8 cellular contexts compared by ENCODE assay signal in genomic region chr10:58152698-58153263, GRCh38.
DNase-seq lines count a peak whose midpoint lies in the region; ATAC-seq, FAIRE-seq and TF ChIP-seq lines count a peak whose summit lies in the region.

No MANE protein-coding gene starts in this region.

- ATAC-seq in natural killer cell (no peak), HG03354 (IDR thresholded peaks at IDR 0.05; ENCODE audit: poor library complexity, severe bottlenecking, unreplicated experiment) (peak; percentile 87)
- no peak for ATAC-seq in natural killer cell treated with Interleukin-12 subunit alpha and Interleukin-12 subunit beta and Interleukin-15 and Interleukin-18, amount 100 ng/mL, for 72 hours
- ATAC-seq in activated naive CD8-positive, alpha-beta T cell treated with anti-CD3 and anti-CD28 coated beads, Interleukin-2, amount 50 U/mL, for 24 hours = no peak

- TF ChIP-seq CTCF in natural killer cell (IDR thresholded peaks at IDR 0.05) (peak; percentile 16), OCI-LY1 (IDR thresholded peaks at IDR 0.05; ENCODE audit: low read length) (peak; percentile 75)

- no peaks in the 10 kb centered on the region for H3K79me2 ChIP-seq in OCI-LY1 (ENCODE audit: insufficient read depth, low read length)

- H3K4me3 ChIP-seq in OCI-LY1 (ENCODE audit: low read depth, low read length, poor library complexity, severe bottlenecking) (no peak overlapping the region), small intestine (ENCODE audit: low read depth in 1 of 2, low read length in 2 of 2) (no peak overlapping the region)

- no peak overlapping the region for H3K9ac ChIP-seq in OCI-LY1 (ENCODE audit: low read length)

- no peak overlapping the region for H2AFZ ChIP-seq in OCI-LY1 (ENCODE audit: low read length)

- no peaks in the 10 kb centered on the region for H3K4me1 ChIP-seq in OCI-LY1 (ENCODE audit: insufficient read depth, low read length, severe bottlenecking)
- H3K4me1 ChIP-seq in small intestine (ENCODE audit: control insufficient read depth in 2 of 2, insufficient read depth in 1 of 2, low read depth in 1 of 2, low read length in 1 of 2) = no peaks in the 10 kb centered on the region

- H3K4me3 Mint-ChIP-seq in natural killer cell = no peak overlapping the region
- H3K4me3 Mint-ChIP-seq in natural killer cell treated with Interleukin-12 subunit alpha and Interleukin-12 subunit beta and Interleukin-15 and Interleukin-18, amount 100 ng/mL, for 72 hours = no peak overlapping the region
- H3K4me3 Mint-ChIP-seq in activated naive CD8-positive, alpha-beta T cell treated with anti-CD3 and anti-CD28 coated beads, Interleukin-2, amount 50 U/mL, for 24 hours = no peak overlapping the region

- no peak overlapping the region for H3K4me2 ChIP-seq in OCI-LY1 (ENCODE audit: low read length)

- H3K27ac Mint-ChIP-seq in natural killer cell = no peak overlapping the region
- no peak overlapping the region for H3K27ac Mint-ChIP-seq in natural killer cell treated with Interleukin-12 subunit alpha and Interleukin-12 subunit beta and Interleukin-15 and Interleukin-18, amount 100 ng/mL, for 72 hours
- H3K27ac Mint-ChIP-seq in activated naive CD8-positive, alpha-beta T cell treated with anti-CD3 and anti-CD28 coated beads, Interleukin-2, amount 50 U/mL, for 24 hours = no peak overlapping the region

- H3K4me1 Mint-ChIP-seq in natural killer cell = no peaks in the 10 kb centered on the region
- peaks cover 4 to 8% of the 10 kb centered on the region in 2 donors for H3K4me1 Mint-ChIP-seq in natural killer cell treated with Interleukin-12 subunit alpha and Interleukin-12 subunit beta and Interleukin-15 and Interleukin-18, amount 100 ng/mL, for 72 hours (ENCODE audit: low read depth in 2 of 2)
- no peaks in the 10 kb centered on the region for H3K4me1 Mint-ChIP-seq in activated naive CD8-positive, alpha-beta T cell treated with anti-CD3 and anti-CD28 coated beads, Interleukin-2, amount 50 U/mL, for 24 hours

- no peaks in the 10 kb centered on the region for H3K9me3 Mint-ChIP-seq in natural killer cell
- no peaks in the 10 kb centered on the region for H3K9me3 Mint-ChIP-seq in natural killer cell treated with Interleukin-12 subunit alpha and Interleukin-12 subunit beta and Interleukin-15 and Interleukin-18, amount 100 ng/mL, for 72 hours
- H3K9me3 Mint-ChIP-seq in activated naive CD8-positive, alpha-beta T cell treated with anti-CD3 and anti-CD28 coated beads, Interleukin-2, amount 50 U/mL, for 24 hours = no peaks in the 10 kb centered on the region

- H3K9me3 ChIP-seq in OCI-LY1 (ENCODE audit: low read length) = no peaks in the 10 kb centered on the region
- no peaks in the 10 kb centered on the region for H3K9me3 ChIP-seq in small intestine (ENCODE audit: control insufficient read depth, low read depth)

- DNase-seq in natural killer cell (no peak), hepatic stellate cell (ENCODE audit: low spot score) (peak; percentile 5), small intestine (peak; percentile 69)
- no peak for DNase-seq in natural killer cell treated with Interleukin-12 subunit alpha and Interleukin-12 subunit beta and Interleukin-15 and Interleukin-18, amount 100 ng/mL, for 72 hours (ENCODE audit: low spot score)
- peak; percentile 36 for DNase-seq in activated naive CD8-positive, alpha-beta T cell treated with anti-CD3 and anti-CD28 coated beads, Interleukin-2, amount 50 U/mL, for 24 hours
- no peak for DNase-seq in effector CD8-positive, alpha-beta T cell (lab: John Stamatoyannopoulos, UW)

- H4K20me1 ChIP-seq in OCI-LY1 (ENCODE audit: insufficient read depth, low read length) = no peaks in the 10 kb centered on the region

- H3K9me2 ChIP-seq in OCI-LY1 (ENCODE audit: low read depth, low read length) = no peaks in the 10 kb centered on the region

- H3K27me3 ChIP-seq in OCI-LY1 (ENCODE audit: insufficient read depth, low read length) (no peaks in the 10 kb centered on the region), small intestine (ENCODE audit: control insufficient read depth in 2 of 2, insufficient read depth in 2 of 2, low read length in 2 of 2) (no peaks in the 10 kb centered on the region)

- intact Hi-C loops in natural killer cell (cut with micrococcal nuclease) = no loop called here

- H3K27ac ChIP-seq in OCI-LY1 (ENCODE audit: low read depth, low read length, poor library complexity, severe bottlenecking) (no peak overlapping the region), small intestine (ENCODE audit: low read depth in 1 of 2, low read length in 1 of 2) (no peak overlapping the region)

- H3K27me3 Mint-ChIP-seq in natural killer cell (ENCODE audit: low read depth in 2 of 2) = peaks cover 0 to 28% of the 10 kb centered on the region in 2 donors
- H3K27me3 Mint-ChIP-seq in natural killer cell treated with Interleukin-12 subunit alpha and Interleukin-12 subunit beta and Interleukin-15 and Interleukin-18, amount 100 ng/mL, for 72 hours = peaks cover 13 to 27% of the 10 kb centered on the region in 2 donors
- peaks cover 13% of the 10 kb centered on the region for H3K27me3 Mint-ChIP-seq in activated naive CD8-positive, alpha-beta T cell treated with anti-CD3 and anti-CD28 coated beads, Interleukin-2, amount 50 U/mL, for 24 hours

- no peaks in the 10 kb centered on the region for H3K36me3 ChIP-seq in OCI-LY1 (ENCODE audit: insufficient read depth, low read length)
- H3K36me3 ChIP-seq in small intestine (ENCODE audit: control insufficient read depth in 2 of 2, insufficient read depth in 2 of 2, low read length in 2 of 2) = no peaks in the 10 kb centered on the region

- 27 to 30% (median 27%) methylated on average over 7 of the region's 7 CpGs for WGBS in small intestine, 3 donors

- no peaks in the 10 kb centered on the region for H3K36me3 Mint-ChIP-seq in natural killer cell
- no peaks in the 10 kb centered on the region for H3K36me3 Mint-ChIP-seq in natural killer cell treated with Interleukin-12 subunit alpha and Interleukin-12 subunit beta and Interleukin-15 and Interleukin-18, amount 100 ng/mL, for 72 hours
- no peaks in the 10 kb centered on the region for H3K36me3 Mint-ChIP-seq in activated naive CD8-positive, alpha-beta T cell treated with anti-CD3 and anti-CD28 coated beads, Interleukin-2, amount 50 U/mL, for 24 hours (ENCODE audit: low read depth)

- FAIRE-seq in small intestine (lab: Jason Lieb, UNC) = no peak

- H3F3A ChIP-seq in OCI-LY1 (ENCODE audit: insufficient read depth, low read length) = no peaks in the 10 kb centered on the region

Comparison
In these comparisons a context has a peak if more than half of its experiments do, and no peak if none do; other contexts are left out.
1. DNase-seq: peak in activated naive CD8-positive, alpha-beta T cell treated with anti-CD3 and anti-CD28 coated beads, Interleukin-2, amount 50 U/mL, for 24 hours (single experiment), hepatic stellate cell (single experiment) and small intestine (single experiment); none in natural killer cell (single experiment), natural killer cell treated with Interleukin-12 subunit alpha and Interleukin-12 subunit beta and Interleukin-15 and Interleukin-18, amount 100 ng/mL, for 72 hours (single experiment) and effector CD8-positive, alpha-beta T cell (single experiment).